ENCODE assay signal across 16 cellular contexts in the genomic region with DNA sequence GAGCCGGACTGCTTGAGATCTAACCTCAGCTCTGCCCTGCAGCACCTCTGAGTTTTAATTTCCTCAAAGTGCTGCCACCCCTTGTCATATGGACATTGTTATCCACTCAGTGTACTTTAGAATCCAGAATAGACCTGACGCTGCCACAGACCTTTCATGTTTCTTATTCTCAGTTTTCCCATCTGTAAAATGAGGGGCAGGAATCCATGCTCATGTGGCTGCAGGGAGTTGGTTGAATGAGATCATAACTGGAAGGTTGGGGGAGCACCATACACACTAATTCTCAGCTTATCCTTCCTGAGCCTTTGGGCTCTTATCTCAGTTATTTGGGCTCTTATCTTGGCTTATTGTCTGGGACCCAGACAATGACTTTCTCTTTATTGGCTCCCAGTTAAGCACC. TPM values are rescaled to one million over a fixed set of nuclear protein-coding genes. Genes with fewer than 3 reads are reported as not detected.
A peak's percentile ranks its signal among the peaks of the same experiment; 100 is the strongest.
DNase-seq lines count a peak whose midpoint lies in the region; ATAC-seq, FAIRE-seq and TF ChIP-seq lines count a peak whose summit lies in the region.
"Had no signal": no experiment of that assay in that cellular context is flagged by ENCODE, and none has a peak within 500 bp of the region (broad histone marks: within the 10 kb centered on the region; RNA-seq: fewer than 3 reads in every experiment).

No MANE protein-coding gene starts in this region.

- no peak for ATAC-seq in GM23338
- ATAC-seq: heart right ventricle; stimulated activated memory B cell treated with anti-CD40 and anti-IgM and Interleukin-4, amounts not matched to agents 10 μg/mL and 1 μg/mL and 100 μg/mL, for 72 hours had no signal

- H3K4me3 ChIP-seq in GM23338 (no peak overlapping the region), astrocyte (ENCODE audit: insufficient read depth, low read depth, low read length) (no peak overlapping the region)
- H3K4me3 ChIP-seq: colonic mucosa, HAP-1, heart right ventricle, ovary, thoracic aorta had no signal

- peaks cover 12% of the 10 kb centered on the region for H3K4me1 ChIP-seq in GM23338 (ENCODE audit: insufficient read depth)
- H3K4me1 ChIP-seq in astrocyte (ENCODE audit: insufficient read depth, low read length): peaks cover 3% of the 10 kb centered on the region

- no peak overlapping the region for H3K27ac Mint-ChIP-seq in GM23338
- no peak overlapping the region for H3K27ac Mint-ChIP-seq in astrocyte (ENCODE audit: unreplicated experiment)
- H3K27ac Mint-ChIP-seq in activated CD4-positive, alpha-beta memory T cell treated with anti-CD3 and anti-CD28 coated beads, Interleukin-2, amount 10 ng/mL, durations not matched to agents 7 days and 5 days: no peak overlapping the region
- H3K27ac Mint-ChIP-seq: stimulated activated memory B cell treated with anti-CD40 and anti-IgM and Interleukin-4, amounts not matched to agents 10 μg/mL and 1 μg/mL and 100 μg/mL, for 72 hours had no signal

- H3K36me3 ChIP-seq in GM23338 (ENCODE audit: insufficient read depth) (peaks cover 19% of the 10 kb centered on the region), astrocyte (ENCODE audit: insufficient read depth, low read length) (peaks cover 18% of the 10 kb centered on the region)
- H3K36me3 ChIP-seq: colonic mucosa, ovary had no signal

- H3K4me2 ChIP-seq in GM23338: peak overlapping the region; percentile 48; the same call in 1 of the 2 replicates
- no peak overlapping the region for H3K4me2 ChIP-seq in astrocyte (ENCODE audit: low read length)

- DNase-seq in GM23338 (ENCODE audit: low spot score) (no peak), astrocyte (ENCODE audit: low read depth) (no peak), mesenteric fat pad (ENCODE audit: low spot score) (no peak)
- DNase-seq in activated CD4-positive, alpha-beta memory T cell treated with anti-CD3 and anti-CD28 coated beads, Interleukin-2, amount 10 ng/mL, durations not matched to agents 7 days and 5 days: no peak
- no peak for DNase-seq in NK-92 treated with Interleukin-12 subunit alpha and Interleukin-12 subunit beta, amount 100 ng/mL, for 24 hours (lab: John Stamatoyannopoulos, UW)
- DNase-seq: activated CD4-positive, alpha-beta T cell treated with anti-CD3 and anti-CD28 coated beads, Interleukin-2, amount 50 U/mL, for 48 hours; DMS79 treated with DMSO at 0.1 percent for 48 hours; heart right ventricle; NCI-H524 treated with DMSO at 0.1 percent for 48 hours; ovary had no signal

- H4K20me1 ChIP-seq in GM23338 (replicated peaks; ENCODE audit: insufficient read depth) (peaks cover 28% of the 10 kb centered on the region), astrocyte (ENCODE audit: insufficient read depth, low read length) (peaks cover 22% of the 10 kb centered on the region)

- H3K79me2 ChIP-seq in GM23338 (replicated peaks; ENCODE audit: insufficient read depth) (peaks cover 6% of the 10 kb centered on the region; the same call in 1 of the 2 replicates), astrocyte (ENCODE audit: insufficient read depth, low read length) (peaks cover 5% of the 10 kb centered on the region)

- H3K27me3 ChIP-seq in GM23338 (ENCODE audit: insufficient read depth) (no peaks in the 10 kb centered on the region), astrocyte (ENCODE audit: insufficient read depth, low read length) (no peaks in the 10 kb centered on the region)
- H3K27me3 ChIP-seq: colonic mucosa, heart right ventricle, ovary had no signal

- peaks cover 65% of the 10 kb centered on the region for H3K36me3 Mint-ChIP-seq in GM23338 (ENCODE audit: low read depth)
- peaks cover 20% of the 10 kb centered on the region for H3K36me3 Mint-ChIP-seq in astrocyte (ENCODE audit: low read depth, unreplicated experiment)
- peaks cover 47% of the 10 kb centered on the region for H3K36me3 Mint-ChIP-seq in activated CD4-positive, alpha-beta memory T cell treated with anti-CD3 and anti-CD28 coated beads, Interleukin-2, amount 10 ng/mL, durations not matched to agents 7 days and 5 days (ENCODE audit: low read depth)

- peaks cover 31% of the 10 kb centered on the region for H3K4me1 Mint-ChIP-seq in GM23338
- peaks cover 6% of the 10 kb centered on the region for H3K4me1 Mint-ChIP-seq in astrocyte (ENCODE audit: low read depth, unreplicated experiment)
- H3K4me1 Mint-ChIP-seq in activated CD4-positive, alpha-beta memory T cell treated with anti-CD3 and anti-CD28 coated beads, Interleukin-2, amount 10 ng/mL, durations not matched to agents 7 days and 5 days: peaks cover 46% of the 10 kb centered on the region

- H3K9me3 Mint-ChIP-seq in GM23338 (no peaks in the 10 kb centered on the region; the same call in 2 of the 3 replicates), astrocyte (ENCODE audit: unreplicated experiment) (no peaks in the 10 kb centered on the region)
- H3K9me3 Mint-ChIP-seq in activated CD4-positive, alpha-beta memory T cell treated with anti-CD3 and anti-CD28 coated beads, Interleukin-2, amount 10 ng/mL, durations not matched to agents 7 days and 5 days: no peaks in the 10 kb centered on the region
- H3K9me3 Mint-ChIP-seq: stimulated activated memory B cell treated with anti-CD40 and anti-IgM and Interleukin-4, amounts not matched to agents 10 μg/mL and 1 μg/mL and 100 μg/mL, for 72 hours had no signal

- peak overlapping the region; percentile 87; the same call in 1 of the 3 replicates for H3K4me3 Mint-ChIP-seq in GM23338
- peak overlapping the region; percentile 79 for H3K4me3 Mint-ChIP-seq in astrocyte (ENCODE audit: unreplicated experiment)
- H3K4me3 Mint-ChIP-seq in activated CD4-positive, alpha-beta memory T cell treated with anti-CD3 and anti-CD28 coated beads, Interleukin-2, amount 10 ng/mL, durations not matched to agents 7 days and 5 days: no peak overlapping the region
- H3K4me3 Mint-ChIP-seq: stimulated activated memory B cell treated with anti-CD40 and anti-IgM and Interleukin-4, amounts not matched to agents 10 μg/mL and 1 μg/mL and 100 μg/mL, for 72 hours had no signal

- H3K27ac ChIP-seq in C4-2B (peak overlapping the region; percentile 71), GM23338 (ENCODE audit: low read depth) (no peak overlapping the region), astrocyte (ENCODE audit: low read depth, low read length) (no peak overlapping the region)
- H3K27ac ChIP-seq: colonic mucosa, heart right ventricle, ovary, thoracic aorta had no signal

- H3K9me3 ChIP-seq in astrocyte (ENCODE audit: insufficient read depth, low read depth, low read length): no peaks in the 10 kb centered on the region
- H3K9me3 ChIP-seq: colonic mucosa, HAP-1, heart right ventricle, ovary, thoracic aorta had no signal

- H2AFZ ChIP-seq in GM23338 (no peak overlapping the region), astrocyte (ENCODE audit: low read depth, low read length) (no peak overlapping the region)

- no peak overlapping the region for H3K9ac ChIP-seq in astrocyte (ENCODE audit: low read length)

- peaks cover 12% of the 10 kb centered on the region for H3F3A ChIP-seq in GM23338 (replicated peaks; ENCODE audit: low read depth)

- POLR2A ChIA-PET in activated CD4-positive, alpha-beta memory T cell treated with anti-CD3 and anti-CD28 coated beads, Interleukin-2, amount 10 ng/mL, durations not matched to agents 7 days and 5 days (lab: Charles Lee): no interaction called here

- TF ChIP-seq CTCF in C4-2B (conservative IDR thresholded peaks at IDR 0.05) (no peak), GM23338 (conservative IDR thresholded peaks at IDR 0.05; ENCODE audit: low read depth in 2 of 2) (no peak), astrocyte (IDR thresholded peaks at IDR 0.05; ENCODE audit: insufficient read depth, low read depth, low read length) (no peak)

- H3K27me3 Mint-ChIP-seq in GM23338 (ENCODE audit: insufficient read depth, low read depth, poor library complexity) (peaks cover 3% of the 10 kb centered on the region), astrocyte (ENCODE audit: low read depth, unreplicated experiment) (no peaks in the 10 kb centered on the region)
- H3K27me3 Mint-ChIP-seq in activated CD4-positive, alpha-beta memory T cell treated with anti-CD3 and anti-CD28 coated beads, Interleukin-2, amount 10 ng/mL, durations not matched to agents 7 days and 5 days: no peaks in the 10 kb centered on the region
- H3K27me3 Mint-ChIP-seq: stimulated activated memory B cell treated with anti-CD40 and anti-IgM and Interleukin-4, amounts not matched to agents 10 μg/mL and 1 μg/mL and 100 μg/mL, for 72 hours had no signal

- H3K9me2 ChIP-seq in GM23338 (ENCODE audit: insufficient read depth): no peaks in the 10 kb centered on the region

- FAIRE-seq in astrocyte (lab: Jason Lieb, UNC): no peak
- FAIRE-seq: endometrium had no signal

- CTCF ChIA-PET in activated CD4-positive, alpha-beta memory T cell treated with anti-CD3 and anti-CD28 coated beads, Interleukin-2, amount 10 ng/mL, durations not matched to agents 7 days and 5 days (lab: Charles Lee): no interaction called here

TF ChIP-seq in GM23338, 12 proteins besides CTCF, POLR2A, EP300 and RAD21:
- no peak for TF ChIP-seq EZH2 (IDR thresholded peaks at IDR 0.05; ENCODE audit: low read depth, unreplicated experiment)

RNA-seq across cellular contexts. Expression of a gene that starts 2.3 kb away (rescaled TPM):
- total RNA-seq in GM23338 (2014; rRNA removed; shearing (Covaris generic)): 44.8 and 49.1 TPM in 2 replicates
- 36.0 and 44.4 TPM in 2 replicates for polyA plus RNA-seq in GM23338 (2016; fragmentation: Nextera tagmentation; extraction: Ambion mirVana)
- total RNA-seq in astrocyte (48.7 and 50.2 TPM in 2 replicates), mesenteric fat pad (10.1 TPM)
- total RNA-seq in activated CD4-positive, alpha-beta memory T cell treated with anti-CD3 and anti-CD28 coated beads, Interleukin-2, amount 10 ng/mL, durations not matched to agents 7 days and 5 days: 10 to 100 TPM; 57.9 to 58.9 TPM

RNA-seq across cellular contexts. Expression of a gene that starts 26.7 kb away (rescaled TPM):
- total RNA-seq in GM23338 (2014; rRNA removed; shearing (Covaris generic)): 120 and 121 TPM in 2 replicates
- polyA plus RNA-seq in GM23338 (2016; fragmentation: Nextera tagmentation; extraction: Ambion mirVana): 454 and 519 TPM in 2 replicates
- total RNA-seq in astrocyte: 228 and 236 TPM in 2 replicates
- 100 to 1,000 TPM; 277 to 279 TPM for total RNA-seq in activated CD4-positive, alpha-beta memory T cell treated with anti-CD3 and anti-CD28 coated beads, Interleukin-2, amount 10 ng/mL, durations not matched to agents 7 days and 5 days
- total RNA-seq in mesenteric fat pad: 182 TPM

RNA-seq across cellular contexts. Expression of a gene that starts 48.0 kb away (rescaled TPM):
- total RNA-seq in GM23338 (2014; rRNA removed; shearing (Covaris generic)): 36.5 and 38.7 TPM in 2 replicates
- 27.1 and 27.4 TPM in 2 replicates for polyA plus RNA-seq in GM23338 (2016; fragmentation: Nextera tagmentation; extraction: Ambion mirVana)
- total RNA-seq in astrocyte (36.9 and 45.8 TPM in 2 replicates), mesenteric fat pad (9.1 TPM)
- total RNA-seq in activated CD4-positive, alpha-beta memory T cell treated with anti-CD3 and anti-CD28 coated beads, Interleukin-2, amount 10 ng/mL, durations not matched to agents 7 days and 5 days: 10 to 100 TPM; 16.0 to 16.4 TPM

RNA-seq across cellular contexts. Expression of a gene that starts 54.1 kb away (rescaled TPM):
- total RNA-seq in GM23338 (2014; rRNA removed; shearing (Covaris generic)): 34.3 and 37.7 TPM in 2 replicates
- 42.3 and 58.7 TPM in 2 replicates for polyA plus RNA-seq in GM23338 (2016; fragmentation: Nextera tagmentation; extraction: Ambion mirVana)
- total RNA-seq in astrocyte (32.9 and 41.4 TPM in 2 replicates), mesenteric fat pad (34.4 TPM)
- 100 to 1,000 TPM; 204 to 213 TPM for total RNA-seq in activated CD4-positive, alpha-beta memory T cell treated with anti-CD3 and anti-CD28 coated beads, Interleukin-2, amount 10 ng/mL, durations not matched to agents 7 days and 5 days
